In the genomic region with DNA sequence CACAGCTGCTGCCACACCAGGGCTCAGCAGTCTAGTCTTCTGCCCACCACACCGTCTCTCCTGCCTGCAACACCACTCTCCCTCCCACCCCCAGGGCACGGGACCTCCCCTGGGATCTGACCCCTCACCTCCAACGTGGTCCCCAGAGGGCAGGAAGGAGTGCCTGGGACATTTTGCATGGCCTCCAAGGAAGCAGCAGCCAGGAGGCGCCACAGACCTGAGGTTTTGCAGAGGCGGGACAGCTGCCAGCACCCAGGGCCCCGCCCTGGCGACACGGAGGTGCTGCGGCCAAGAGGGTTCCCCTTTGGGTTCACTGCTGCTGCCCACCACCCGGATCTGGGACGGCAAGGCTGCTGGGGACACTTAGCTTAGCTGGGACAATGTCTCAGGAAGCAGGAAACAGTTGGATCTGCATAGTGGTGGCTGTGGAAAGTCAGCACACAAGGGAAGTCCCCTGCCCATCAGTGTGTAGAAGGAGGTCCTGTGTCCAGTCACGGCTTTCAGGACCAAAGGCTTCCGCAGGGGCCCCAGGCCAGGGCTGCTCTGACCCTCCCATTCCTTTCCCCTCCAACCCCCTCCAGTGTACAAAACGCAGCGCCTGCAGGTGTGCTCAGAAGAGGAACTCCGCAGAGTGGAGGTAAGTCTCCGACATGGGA, we compare ENCODE assay signal across 8 cellular contexts. TPM values are rescaled to one million over a fixed set of nuclear protein-coding genes. Genes with fewer than 3 reads are reported as not detected.
DNase-seq lines count a peak whose midpoint lies in the region; ATAC-seq, FAIRE-seq and TF ChIP-seq lines count a peak whose summit lies in the region.

No MANE protein-coding gene starts in this region.

- H3K27me3 ChIP-seq in HepG2 (ENCODE audit: control insufficient read depth in 1 of 2, insufficient read depth in 2 of 2, low read length in 2 of 2) = peaks cover 5 to 47% of the 10 kb centered on the region in 2 experiments; a peak in 4 of 5 replicates
- peaks cover 21% of the 10 kb centered on the region for H3K27me3 ChIP-seq in colonic mucosa

- H3K27ac ChIP-seq in A549 = no peak overlapping the region
- H3K27ac ChIP-seq in HepG2 (ENCODE audit: extremely low read length, insufficient read depth, low read length) = no peak overlapping the region
- no peak overlapping the region for H3K27ac ChIP-seq in colonic mucosa

- TF ChIP-seq CTCF in A549 (IDR thresholded peaks at IDR 0.05) (peak; percentile 38; the same call in 2 of the 3 replicates), HepG2 (CRISPR knock-in tag; IDR thresholded peaks at IDR 0.05) (peak; percentile 57), colonic mucosa (IDR thresholded peaks at IDR 0.05) (no peak)

- CTCF ChIA-PET in A549 (lab: Yijun Ruan, JAX) (interaction anchor here (1.1 to 1.2 kb wide), 3 partner anchors 80 to 161 kb away, joined by 3 read pairs; no protein-coding TSS in a partner anchor), HepG2 (lab: Yijun Ruan, JAX; ENCODE audit: low intra/inter-chr PET ratio, low total read pairs) (no interaction called here)

- TF ChIP-seq POLR2A in A549 (IDR thresholded peaks at IDR 0.05; ENCODE audit: low read length) = no peak
- TF ChIP-seq POLR2A in H54 (IDR thresholded peaks at IDR 0.05; ENCODE audit: low read depth, low read length) = no peak
- TF ChIP-seq POLR2A in HepG2 (IDR thresholded peaks at IDR 0.05; ENCODE audit: insufficient read depth in 1 of 2, low read depth in 2 of 2, low read length in 2 of 2) = no peak

- no peaks in the 10 kb centered on the region for H3K4me1 ChIP-seq in A549
- H3K4me1 ChIP-seq in HepG2 (ENCODE audit: insufficient read depth, low read length) = no peaks in the 10 kb centered on the region
- no peaks in the 10 kb centered on the region for H3K4me1 ChIP-seq in colonic mucosa

- in situ Hi-C loops in HepG2 (cut with HindIII; ENCODE audit: extremely low pct_ligation_motif_present, low pct_unique_long_range_greater_than_20kb) = loop anchor here (10.0 kb wide), 1 partner anchor 83 kb away; no protein-coding TSS in a partner anchor

- DNase-seq in A549 (ENCODE audit: low read depth in 1 of 2, low spot score in 1 of 2) (peak; percentile 40 to 51), H54 (ENCODE audit: insufficient read length, low spot score) (peak; percentile 39), HepG2 (ENCODE audit: low spot score) (peak; percentile 7), colonic mucosa (no peak), Right ventricle myocardium superior (no peak)
- DNase-seq in activated CD4-positive, alpha-beta T cell treated with anti-CD3 and anti-CD28 coated beads, Interleukin-2, amount 50 U/mL, for 1 hour = peak; percentile 9

- 38% methylated on average over 11 of the region's 17 CpGs for WGBS in A549 (ENCODE audit: missing lambda C conversion rate)
- WGBS in HepG2 (ENCODE audit: low lambda C conversion rate) = 12% methylated on average over 10 of the region's 17 CpGs

- TF ChIP-seq EP300 in A549 (IDR thresholded peaks at IDR 0.05) (no peak), HepG2 (IDR thresholded peaks at IDR 0.05; ENCODE audit: low read depth in 2 of 2, low read length in 2 of 2) (no peak), HepG2 (CRISPR knock-in tag; IDR thresholded peaks at IDR 0.05; ENCODE audit: borderline replicate concordance) (no peak)

- no peaks in the 10 kb centered on the region for H3K79me2 ChIP-seq in HepG2 (ENCODE audit: insufficient read depth, low read length)

- H3K9ac ChIP-seq in HepG2 (ENCODE audit: insufficient read depth, low read depth, low read length) (no peak overlapping the region), colonic mucosa (ENCODE audit: low read depth in 2 of 2, low read length in 2 of 2) (no peak overlapping the region)

- no peak for FAIRE-seq in A549 (lab: Jason Lieb, UNC)
- no peak for FAIRE-seq in H54 (lab: Jason Lieb, UNC)
- FAIRE-seq in HepG2 (lab: Jason Lieb, UNC) = no peak

- H2AFZ ChIP-seq in HepG2 (ENCODE audit: low read length) = no peak overlapping the region

- peak; percentile 58 to 83; a peak in 4 of 6 replicates for ATAC-seq in A549
- ATAC-seq in HepG2 = peak; percentile 71
- ATAC-seq in GM19324 (IDR thresholded peaks at IDR 0.05; ENCODE audit: low FRiP score, unreplicated experiment) = no peak
- ATAC-seq in HG02678 (IDR thresholded peaks at IDR 0.05; ENCODE audit: unreplicated experiment) = no peak
- no peak for ATAC-seq in Right ventricle myocardium superior (ENCODE audit: poor library complexity)

- H4K20me1 ChIP-seq in HepG2 (ENCODE audit: insufficient read depth, low read length) = no peaks in the 10 kb centered on the region; the same call in 1 of the 2 replicates

- intact Hi-C loops in HepG2 (cut with micrococcal nuclease; ENCODE audit: unreplicated experiment) = no loop called here
- intact Hi-C loops in colonic mucosa (cut with DNase I) = no loop called here
- intact Hi-C loops in Right ventricle myocardium superior (cut with DNase I) = no loop called here

- no peak overlapping the region for H3K4me3 ChIP-seq in A549
- H3K4me3 ChIP-seq in HepG2 (replicated peaks in 1 of 3; ENCODE audit: insufficient read depth in 1 of 3, low read depth in 2 of 3, low read length in 3 of 3) = no peak overlapping the region
- no peak overlapping the region for H3K4me3 ChIP-seq in colonic mucosa

- BruUV-seq in HepG2 (replicated peaks; lab: Mats Ljungman, UMichigan) = no TSS peak

- TF ChIP-seq RAD21 in A549 (conservative IDR thresholded peaks at IDR 0.05 in 1 of 2, IDR thresholded peaks at IDR 0.05 in 1 of 2) = peak; percentile 55 to 63
- no peak for TF ChIP-seq RAD21 in HepG2 (CRISPR knock-in tag; IDR thresholded peaks at IDR 0.05)

- POLR2A ChIA-PET in A549 (lab: Yijun Ruan, JAX) = no interaction called here
- POLR2A ChIA-PET in HepG2 (lab: Yijun Ruan, JAX) = no interaction called here

- H3K4me2 ChIP-seq in A549 (peak overlapping the region; percentile 26; the same call in 2 of the 3 replicates), HepG2 (ENCODE audit: low read depth, low read length) (no peak overlapping the region)

- no peaks in the 10 kb centered on the region for H3K36me3 ChIP-seq in HepG2 (replicated peaks in 1 of 2; ENCODE audit: control insufficient read depth in 1 of 2, insufficient read depth in 2 of 2, low read length in 2 of 2)
- H3K36me3 ChIP-seq in colonic mucosa = no peaks in the 10 kb centered on the region

- H3K9me3 ChIP-seq in A549 (no peaks in the 10 kb centered on the region), HepG2 (ENCODE audit: low read length) (no peaks in the 10 kb centered on the region), colonic mucosa (no peaks in the 10 kb centered on the region)

TF ChIP-seq in A549, 52 proteins besides CTCF, POLR2A, EP300 and RAD21:
- peak; percentile 41; the same call in 1 of the 3 replicates for TF ChIP-seq SMC3 (IDR thresholded peaks at IDR 0.05)
- TF ChIP-seq, protein P1, sequence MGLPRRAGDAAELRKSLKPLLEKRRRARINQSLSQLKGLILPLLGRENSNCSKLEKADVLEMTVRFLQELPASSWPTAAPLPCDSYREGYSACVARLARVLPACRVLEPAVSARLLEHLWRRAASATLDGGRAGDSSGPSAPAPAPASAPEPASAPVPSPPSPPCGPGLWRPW (IDR thresholded peaks at IDR 0.05) = no peak
TF ChIP-seq in A549: peak in this region for 1.

TF ChIP-seq in HepG2, 621 proteins besides CTCF, POLR2A, EP300 and RAD21 (continues in another document):
- no peak for TF ChIP-seq MXI1 (IDR thresholded peaks at IDR 0.05; ENCODE audit: borderline replicate concordance, low read depth, low read length)
- TF ChIP-seq NFE2 (CRISPR knock-in tag; IDR thresholded peaks at IDR 0.05) = no peak

RNA-seq across cellular contexts. Expression of a gene that starts 13.8 kb away (rescaled TPM):
- polyA plus RNA-seq in A549 (2011; rRNA removed) (not detected in 2 replicates), A549 (2017; fragmentation: RNase III; extraction: RNeasy Plus Mini Kit Qiagen cat#74134 plus additional on column Dnase treatment) (not detected in 3 replicates), HepG2 (2011; rRNA removed) (not detected in 2 replicates)
- polyA plus RNA-seq in A549 (2012; cell fraction: cytosol; rRNA removed) = not detected in 2 replicates
- not detected in 2 replicates for polyA plus RNA-seq in A549 (2012; cell fraction: nucleus; rRNA removed)
- not detected in 2 replicates for polyA minus RNA-seq in A549 (2011; rRNA and poly(A)+ RNA removed)
- total RNA-seq in HepG2 (2016; rRNA removed; fragmentation: Illumina TruSeq; extraction: Trizol) (not detected in 2 replicates), colonic mucosa (not detected), Right ventricle myocardium superior (not detected)
- total RNA-seq in HepG2 (2016; cell fraction: cytosol; rRNA removed; fragmentation: Illumina TruSeq; extraction: Trizol; ENCODE audit: low read depth) = not detected in 2 replicates
- not detected in 2 replicates for total RNA-seq in HepG2 (2016; cell fraction: insoluble cytoplasmic fraction; rRNA removed; fragmentation: Illumina TruSeq; extraction: Trizol)
- not detected in 2 replicates for total RNA-seq in HepG2 (2016; cell fraction: membrane; rRNA removed; fragmentation: Illumina TruSeq; extraction: Trizol)
- not detected in 2 replicates for total RNA-seq in HepG2 (2016; cell fraction: nucleus; rRNA removed; fragmentation: Illumina TruSeq; extraction: Trizol)
- not detected in 2 replicates for polyA plus RNA-seq in HepG2 (2011; cell fraction: cytosol; rRNA removed)
- not detected in 2 replicates for polyA plus RNA-seq in HepG2 (2011; cell fraction: nucleus; rRNA removed)
- polyA plus RNA-seq in HepG2 (2012) = not detected in 2 replicates
- not detected in 2 replicates for polyA plus RNA-seq in HepG2 (2016; cell fraction: cytosol; fragmentation: Illumina TruSeq; extraction: Trizol; ENCODE audit: low read depth)
- not detected in 2 replicates for polyA plus RNA-seq in HepG2 (2016; cell fraction: insoluble cytoplasmic fraction; fragmentation: Illumina TruSeq; extraction: Trizol; ENCODE audit: low read depth)
- not detected in 2 replicates for polyA plus RNA-seq in HepG2 (2016; cell fraction: membrane; fragmentation: Illumina TruSeq; extraction: Trizol; ENCODE audit: low read depth)
- polyA plus RNA-seq in HepG2 (2016; cell fraction: nucleus; fragmentation: Illumina TruSeq; extraction: Trizol; ENCODE audit: insufficient read depth, low read depth) = not detected in 2 replicates
- polyA minus RNA-seq in HepG2 (2011; rRNA and poly(A)+ RNA removed; ENCODE audit: low replicate concordance) = not detected in 2 replicates
- not detected in 2 replicates for polyA minus RNA-seq in HepG2 (2011; cell fraction: cytosol; rRNA and poly(A)+ RNA removed)
- not detected in 2 replicates for polyA minus RNA-seq in HepG2 (2011; cell fraction: nucleus; rRNA and poly(A)+ RNA removed)

Comparison
In these comparisons a context has a peak if more than half of its experiments do, and no peak if none do; other contexts are left out.
1. ATAC-seq: peak in A549 (2 of 2) and HepG2 (single experiment); none in GM19324 (single experiment), HG02678 (single experiment) and Right ventricle myocardium superior (single experiment).
2. DNase-seq: peak in A549 (2 of 2), H54 (single experiment), activated CD4-positive, alpha-beta T cell treated with anti-CD3 and anti-CD28 coated beads, Interleukin-2, amount 50 U/mL, for 1 hour (single experiment) and HepG2 (single experiment); none in colonic mucosa (single experiment) and Right ventricle myocardium superior (single experiment).